In genomic region chr2:80473069-80473468, GRCh38 we compare ENCODE assay signal across 32 cellular contexts.
"Had no signal": no experiment of that assay in that cellular context is flagged by ENCODE, and none has a peak within 500 bp of the region (broad histone marks: within the 10 kb centered on the region; RNA-seq: fewer than 3 reads in every experiment).

No MANE protein-coding gene starts in this region.

- H3K27me3 Mint-ChIP-seq: naive B cell; naive thymus-derived CD8-positive, alpha-beta T cell; natural killer cell treated with Interleukin-12 subunit alpha and Interleukin-12 subunit beta and Interleukin-15 and Interleukin-18, amount 100 ng/mL, for 72 hours; progenitor cell of endocrine pancreas; stimulated activated memory B cell treated with anti-CD40 and anti-IgM and Interleukin-4, amounts not matched to agents 10 μg/mL and 1 μg/mL and 100 μg/mL, for 72 hours; stimulated activated naive CD8-positive, alpha-beta T cell treated with anti-CD3 and anti-CD28 coated beads, Interleukin-15, amount 100 ng/mL, for 72 hours; type B pancreatic cell had no signal

- DNase-seq: naive B cell; naive thymus-derived CD8-positive, alpha-beta T cell; nephron progenitor cell; occipital lobe; ovary; psoas muscle; right cardiac atrium; right lobe of liver; sigmoid colon; spleen; stimulated activated CD4-positive, alpha-beta T cell treated with anti-CD3 and anti-CD28 coated beads, Interleukin-12 subunit alpha, Interleukin-12 subunit beta, amount 100 ng/mL, for 4 hours; stimulated activated CD4-positive, alpha-beta T cell treated with anti-CD3 and anti-CD28 coated beads, Interleukin-1b, Interleukin-23, amount 100 ng/mL, for 48 hours; stimulated activated CD4-positive, alpha-beta T cell treated with anti-CD3 and anti-CD28 coated beads, Interleukin-4, amount 100 ng/mL, for 1 hour; stimulated activated CD4-positive, alpha-beta T cell treated with anti-CD3 and anti-CD28 coated beads, Interleukin-4, amount 100 ng/mL, for 4 hours; stimulated activated CD8-positive, alpha-beta memory T cell treated with anti-CD3 and anti-CD28 coated beads, Interleukin-4, amount 100 ng/mL, for 48 hours; stimulated activated naive CD4-positive, alpha-beta T cell; stimulated activated naive CD8-positive, alpha-beta T cell treated with anti-CD3 and anti-CD28 coated beads, Interleukin-15, amount 100 ng/mL, for 72 hours; stimulated activated naive CD8-positive, alpha-beta T cell treated with anti-CD3 and anti-CD28 coated beads, Interleukin-15, Interleukin-2, amounts not matched to agents 100 U/mL and 50 U/mL, for 24 hours; substantia nigra; testis; tibial artery; transverse colon; uterus had no signal

- H3K27me3 ChIP-seq: neural progenitor cell, ovary, right lobe of liver, sigmoid colon, spleen, suprapubic skin, testis, tibial artery, transverse colon, uterus had no signal

- H3K27ac ChIP-seq: neural progenitor cell, ovary, parathyroid adenoma, psoas muscle, right lobe of liver, sigmoid colon, skin epidermis, spleen, suprapubic skin, testis, tibial artery, transverse colon, uterus had no signal

- H3K36me3 Mint-ChIP-seq: naive B cell; naive thymus-derived CD8-positive, alpha-beta T cell; natural killer cell treated with Interleukin-12 subunit alpha and Interleukin-12 subunit beta and Interleukin-15 and Interleukin-18, amount 100 ng/mL, for 72 hours; stimulated activated memory B cell treated with anti-CD40 and anti-IgM and Interleukin-4, amounts not matched to agents 10 μg/mL and 1 μg/mL and 100 μg/mL, for 72 hours; type B pancreatic cell had no signal

- H3K36me3 ChIP-seq: neural progenitor cell, ovary, right lobe of liver, sigmoid colon, spleen, suprapubic skin, tibial artery, transverse colon, uterus had no signal

- H3K4me3 Mint-ChIP-seq: naive thymus-derived CD8-positive, alpha-beta T cell; natural killer cell treated with Interleukin-12 subunit alpha and Interleukin-12 subunit beta and Interleukin-15 and Interleukin-18, amount 100 ng/mL, for 72 hours; nephron progenitor cell; neural progenitor cell; stimulated activated memory B cell treated with anti-CD40 and anti-IgM and Interleukin-4, amounts not matched to agents 10 μg/mL and 1 μg/mL and 100 μg/mL, for 72 hours; stimulated activated naive CD8-positive, alpha-beta T cell treated with anti-CD3 and anti-CD28 coated beads, Interleukin-15, amount 100 ng/mL, for 72 hours; type B pancreatic cell had no signal

- H3K4me2 ChIP-seq: neural progenitor cell, smooth muscle cell had no signal

- H3K4me1 ChIP-seq: neural progenitor cell, parathyroid adenoma, psoas muscle, spleen, suprapubic skin, testis, tibial artery, transverse colon, uterus had no signal

- ATAC-seq: naive thymus-derived CD8-positive, alpha-beta T cell; natural killer cell treated with Interleukin-12 subunit alpha and Interleukin-12 subunit beta and Interleukin-15 and Interleukin-18, amount 100 ng/mL, for 72 hours; psoas muscle; right cardiac atrium; stimulated activated memory B cell treated with anti-CD40 and anti-IgM and Interleukin-4, amounts not matched to agents 10 μg/mL and 1 μg/mL and 100 μg/mL, for 72 hours; stimulated activated naive CD8-positive, alpha-beta T cell treated with anti-CD3 and anti-CD28 coated beads, Interleukin-15, amount 100 ng/mL, for 72 hours; stimulated activated naive CD8-positive, alpha-beta T cell treated with anti-CD3 and anti-CD28 coated beads, Interleukin-15, Interleukin-2, amounts not matched to agents 100 U/mL and 50 U/mL, for 24 hours had no signal

- H3K4me3 ChIP-seq: neural progenitor cell, ovary, psoas muscle, right lobe of liver, sigmoid colon, skin epidermis, smooth muscle cell, spleen, suprapubic skin, testis, tibial artery, transverse colon, uterus had no signal

- H2AFZ ChIP-seq: neural progenitor cell, parathyroid adenoma had no signal

- H3K79me2 ChIP-seq: parathyroid adenoma had no signal

- H3K9me3 ChIP-seq: ovary, psoas muscle, right lobe of liver, suprapubic skin, testis, tibial artery, transverse colon, uterus had no signal

- H3K27ac Mint-ChIP-seq: naive B cell; naive thymus-derived CD8-positive, alpha-beta T cell; natural killer cell treated with Interleukin-12 subunit alpha and Interleukin-12 subunit beta and Interleukin-15 and Interleukin-18, amount 100 ng/mL, for 72 hours; nephron progenitor cell; neural progenitor cell; progenitor cell of endocrine pancreas; stimulated activated memory B cell treated with anti-CD40 and anti-IgM and Interleukin-4, amounts not matched to agents 10 μg/mL and 1 μg/mL and 100 μg/mL, for 72 hours; stimulated activated naive CD8-positive, alpha-beta T cell treated with anti-CD3 and anti-CD28 coated beads, Interleukin-15, amount 100 ng/mL, for 72 hours; type B pancreatic cell had no signal

- H3K9ac ChIP-seq: neural progenitor cell, parathyroid adenoma had no signal

- H3K4me1 Mint-ChIP-seq: naive B cell; naive thymus-derived CD8-positive, alpha-beta T cell; neural progenitor cell; stimulated activated memory B cell treated with anti-CD40 and anti-IgM and Interleukin-4, amounts not matched to agents 10 μg/mL and 1 μg/mL and 100 μg/mL, for 72 hours; stimulated activated naive CD8-positive, alpha-beta T cell treated with anti-CD3 and anti-CD28 coated beads, Interleukin-15, amount 100 ng/mL, for 72 hours had no signal
